39 cellular contexts compared by ENCODE assay signal in genomic region chr12:69231479-69231878, GRCh38.
"Had no signal": no experiment of that assay in that cellular context is flagged by ENCODE, and none has a peak within 500 bp of the region (broad histone marks: within the 10 kb centered on the region; RNA-seq: fewer than 3 reads in every experiment).

No MANE protein-coding gene starts in this region.

- H3K27ac ChIP-seq: adrenal gland, ascending aorta, body of pancreas, brain microvascular endothelial cell, breast epithelium, cardiac muscle cell had no signal

- H3K9me3 ChIP-seq: ascending aorta had no signal

- H3K4me1 Mint-ChIP-seq: activated naive CD4-positive, alpha-beta T cell treated with anti-CD3 and anti-CD28 coated beads, Interleukin-2, amount 10 ng/mL, durations not matched to agents 7 days and 5 days; activated naive CD4-positive, alpha-beta T cell treated with anti-CD3 and anti-CD28 coated beads, Interleukin-2, amount 50 U/mL, for 24 hours; activated naive CD8-positive, alpha-beta T cell treated with anti-CD3 and anti-CD28 coated beads for 36 hours; activated naive CD8-positive, alpha-beta T cell treated with anti-CD3 and anti-CD28 coated beads, Interleukin-2, amount 10 ng/mL, durations not matched to agents 7 days and 5 days; activated naive CD8-positive, alpha-beta T cell treated with anti-CD3 and anti-CD28 coated beads, Interleukin-2, amount 50 U/mL, for 24 hours; activated T-helper 17 cell treated with anti-CD3 and anti-CD28 coated beads, Interleukin-2, amount 50 U/mL, for 72 hours; brain; central memory CD8-positive, alpha-beta T cell had no signal

- DNase-seq: activated effector memory CD4-positive, alpha-beta T cell treated with anti-CD3 and anti-CD28 coated beads, Interleukin-2, amount 50 U/mL, for 16 hours; activated effector memory CD4-positive, alpha-beta T cell treated with Interleukin-2 at 50 U/mL for 16 hours; activated gamma-delta T cell; activated gamma-delta T cell treated with Interleukin-2 at 50 U/mL for 16 hours; activated naive CD4-positive, alpha-beta T cell; activated naive CD4-positive, alpha-beta T cell treated with anti-CD3 and anti-CD28 coated beads for 36 hours; activated naive CD4-positive, alpha-beta T cell treated with anti-CD3 and anti-CD28 coated beads, Interleukin-2, amount 10 ng/mL, durations not matched to agents 7 days and 5 days; activated naive CD4-positive, alpha-beta T cell treated with anti-CD3 and anti-CD28 coated beads, Interleukin-2, amount 50 U/mL, for 16 hours; activated naive CD4-positive, alpha-beta T cell treated with Interleukin-2 at 50 U/mL for 16 hours; activated naive CD8-positive, alpha-beta T cell treated with anti-CD3 and anti-CD28 coated beads for 36 hours; activated naive CD8-positive, alpha-beta T cell treated with anti-CD3 and anti-CD28 coated beads, Interleukin-2, amount 10 ng/mL, durations not matched to agents 7 days and 5 days; activated naive CD8-positive, alpha-beta T cell treated with anti-CD3 and anti-CD28 coated beads, Interleukin-2, amount 50 U/mL, for 24 hours; activated T-cell treated with anti-CD3 and anti-CD28 coated beads, Interleukin-2, amount 50 U/mL, for 24 hours; activated T-cell treated with anti-CD3 and anti-CD28 coated beads, Interleukin-2, amount 50 U/mL, for 4 hours; activated T-cell treated with anti-CD3 and anti-CD28 coated beads, Interleukin-2, amount 50 U/mL, for 48 hours; activated T-cell treated with anti-CD3 and anti-CD28 coated beads, Interleukin-2, amount 50 U/mL, for 72 hours; adrenal gland; amniotic stem cell; amygdala; anterior cingulate cortex; aorta; body of pancreas; brain microvascular endothelial cell; caudate nucleus; central memory CD4-positive, alpha-beta T cell; cerebellar nuclear complex had no signal

- H3K4me3 ChIP-seq: adrenal gland, ascending aorta, body of pancreas, breast epithelium, cardiac muscle cell had no signal

- H3K36me3 ChIP-seq: adrenal gland, ascending aorta, brain microvascular endothelial cell, breast epithelium, cardiac muscle cell had no signal

- H3K27ac Mint-ChIP-seq: activated naive CD4-positive, alpha-beta T cell treated with anti-CD3 and anti-CD28 coated beads for 36 hours; activated naive CD4-positive, alpha-beta T cell treated with anti-CD3 and anti-CD28 coated beads, Interleukin-2, amount 10 ng/mL, durations not matched to agents 7 days and 5 days; activated naive CD4-positive, alpha-beta T cell treated with anti-CD3 and anti-CD28 coated beads, Interleukin-2, amount 50 U/mL, for 24 hours; activated naive CD4-positive, alpha-beta T cell treated with anti-CD3 and anti-CD28 coated beads, Interleukin-2, amount 50 U/mL, for 72 hours; activated naive CD8-positive, alpha-beta T cell; activated naive CD8-positive, alpha-beta T cell treated with anti-CD3 and anti-CD28 coated beads for 36 hours; activated naive CD8-positive, alpha-beta T cell treated with anti-CD3 and anti-CD28 coated beads, Interleukin-2, amount 10 ng/mL, durations not matched to agents 7 days and 5 days; activated naive CD8-positive, alpha-beta T cell treated with anti-CD3 and anti-CD28 coated beads, Interleukin-2, amount 50 U/mL, for 24 hours; activated T-cell treated with anti-CD3 and anti-CD28 coated beads, Interleukin-2, amount 50 U/mL, for 24 hours; activated T-cell treated with anti-CD3 and anti-CD28 coated beads, Interleukin-2, amount 50 U/mL, for 72 hours; activated T-helper 1 cell treated with anti-CD3 and anti-CD28 coated beads, Interleukin-12 subunit alpha, Interleukin-12 subunit beta, Interleukin-2, Interleukin-4 antibody, amounts not matched to agents 30 ng/mL and 10 ng/mL and 1 ng/mL, durations not matched to agents 14 hours and 24 hours and 36 hours; activated T-helper 17 cell treated with anti-CD3 and anti-CD28 coated beads, Interleukin-2, amount 50 U/mL, for 72 hours; activated T-helper 2 cell treated with anti-CD3 and anti-CD28 coated beads, Interferon-gamma antibody, Interleukin-2, Interleukin-4, amounts not matched to agents 10 μg/mL and 5 μg/mL and 100 μg/mL, durations not matched to agents 14 hours and 24 hours and 36 hours; brain had no signal

- FAIRE-seq: astrocyte, bronchial epithelial cell had no signal

- H3K27me3 Mint-ChIP-seq: activated naive CD4-positive, alpha-beta T cell treated with anti-CD3 and anti-CD28 coated beads, Interleukin-2, amount 10 ng/mL, durations not matched to agents 7 days and 5 days; activated naive CD4-positive, alpha-beta T cell treated with anti-CD3 and anti-CD28 coated beads, Interleukin-2, amount 50 U/mL, for 24 hours; activated naive CD8-positive, alpha-beta T cell; activated naive CD8-positive, alpha-beta T cell treated with anti-CD3 and anti-CD28 coated beads for 36 hours; activated naive CD8-positive, alpha-beta T cell treated with anti-CD3 and anti-CD28 coated beads, Interleukin-2, amount 10 ng/mL, durations not matched to agents 7 days and 5 days; activated naive CD8-positive, alpha-beta T cell treated with anti-CD3 and anti-CD28 coated beads, Interleukin-2, amount 50 U/mL, for 24 hours; activated T-cell treated with anti-CD3 and anti-CD28 coated beads, Interleukin-2, amount 50 U/mL, for 24 hours; activated T-helper 17 cell treated with anti-CD3 and anti-CD28 coated beads, Interleukin-2, amount 50 U/mL, for 72 hours; central memory CD8-positive, alpha-beta T cell had no signal

- ATAC-seq: activated naive CD4-positive, alpha-beta T cell treated with anti-CD3 and anti-CD28 coated beads, Interleukin-2, amount 50 U/mL, for 72 hours; activated naive CD8-positive, alpha-beta T cell treated with anti-CD3 and anti-CD28 coated beads, Interleukin-2, amount 50 U/mL, for 24 hours; activated T-cell treated with anti-CD3 and anti-CD28 coated beads, Interleukin-2, amount 50 U/mL, for 4 hours; activated T-cell treated with anti-CD3 and anti-CD28 coated beads, Interleukin-2, amount 50 U/mL, for 72 hours; activated T-helper 17 cell treated with anti-CD3 and anti-CD28 coated beads, Interleukin-2, amount 50 U/mL, for 72 hours; body of pancreas had no signal

- H3K27me3 ChIP-seq: adrenal gland, ascending aorta, body of pancreas, brain microvascular endothelial cell, breast epithelium, cardiac muscle cell had no signal

- H3K4me1 ChIP-seq: adrenal gland, ascending aorta, body of pancreas, breast epithelium had no signal

- H3K4me3 Mint-ChIP-seq: activated naive CD4-positive, alpha-beta T cell treated with anti-CD3 and anti-CD28 coated beads for 36 hours; activated naive CD4-positive, alpha-beta T cell treated with anti-CD3 and anti-CD28 coated beads, Interleukin-2, amount 10 ng/mL, durations not matched to agents 7 days and 5 days; activated naive CD4-positive, alpha-beta T cell treated with anti-CD3 and anti-CD28 coated beads, Interleukin-2, amount 50 U/mL, for 24 hours; activated naive CD8-positive, alpha-beta T cell; activated naive CD8-positive, alpha-beta T cell treated with anti-CD3 and anti-CD28 coated beads for 36 hours; activated naive CD8-positive, alpha-beta T cell treated with anti-CD3 and anti-CD28 coated beads, Interleukin-2, amount 10 ng/mL, durations not matched to agents 7 days and 5 days; activated naive CD8-positive, alpha-beta T cell treated with anti-CD3 and anti-CD28 coated beads, Interleukin-2, amount 50 U/mL, for 24 hours; activated T-cell treated with anti-CD3 and anti-CD28 coated beads, Interleukin-2, amount 50 U/mL, for 24 hours; activated T-cell treated with anti-CD3 and anti-CD28 coated beads, Interleukin-2, amount 50 U/mL, for 4 hours; activated T-cell treated with anti-CD3 and anti-CD28 coated beads, Interleukin-2, amount 50 U/mL, for 72 hours; activated T-helper 1 cell treated with anti-CD3 and anti-CD28 coated beads, Interleukin-12 subunit alpha, Interleukin-12 subunit beta, Interleukin-2, Interleukin-4 antibody, amounts not matched to agents 30 ng/mL and 10 ng/mL and 1 ng/mL, durations not matched to agents 14 hours and 24 hours and 36 hours; activated T-helper 17 cell treated with anti-CD3 and anti-CD28 coated beads, Interleukin-2, amount 50 U/mL, for 72 hours; brain; central memory CD8-positive, alpha-beta T cell had no signal
